ENCODE assay signal across 13 cellular contexts in the genomic region with DNA sequence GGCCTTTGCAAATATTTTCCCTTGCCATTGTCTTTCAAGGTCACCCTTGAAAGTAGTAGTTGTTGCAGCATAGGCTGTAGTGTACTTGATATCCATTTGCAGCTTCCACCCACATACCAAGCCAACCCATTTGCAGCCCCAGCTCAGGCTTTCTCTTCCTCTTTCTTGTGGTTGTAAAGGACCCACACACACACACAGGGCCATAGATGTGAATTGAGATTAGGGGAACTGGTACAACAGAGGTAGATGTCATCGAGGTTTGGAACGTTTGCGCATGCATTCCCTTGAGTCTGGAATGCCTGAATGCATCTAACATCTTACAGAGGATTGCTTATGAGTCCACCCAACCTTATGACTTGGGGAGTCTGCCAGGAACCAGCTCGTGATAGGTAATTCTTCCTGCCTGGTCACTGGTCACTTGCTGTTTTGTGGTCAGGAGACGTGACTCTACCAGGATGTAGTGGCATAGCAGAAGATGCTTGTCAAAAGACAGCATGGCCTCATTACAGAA.
DNase-seq lines count a peak whose midpoint lies in the region; ATAC-seq lines count a peak whose summit lies in the region.
"Had no signal": no experiment of that assay in that cellular context is flagged by ENCODE, and none has a peak within 500 bp of the region (broad histone marks: within the 10 kb centered on the region; RNA-seq: fewer than 3 reads in every experiment).

No MANE protein-coding gene starts in this region.

- no peak overlapping the region for H3K27ac ChIP-seq in naive thymus-derived CD4-positive, alpha-beta T cell (ENCODE audit: low read depth, low read length)
- H3K27ac ChIP-seq: HL-60, lower lobe of right lung, thoracic aorta had no signal

- H3K27me3 Mint-ChIP-seq in naive thymus-derived CD4-positive, alpha-beta T cell: peaks cover 4 to 13% (median 10%) of the 10 kb centered on the region in 5 donors
- H3K27me3 Mint-ChIP-seq in stimulated activated naive CD8-positive, alpha-beta T cell treated with anti-CD3 and anti-CD28 coated beads, Interleukin-15, amount 100 ng/mL, for 72 hours: peaks cover 12% of the 10 kb centered on the region

- ATAC-seq in GM19023 (IDR thresholded peaks at IDR 0.05; ENCODE audit: unreplicated experiment) (peak; percentile 96), HG02678 (IDR thresholded peaks at IDR 0.05; ENCODE audit: unreplicated experiment) (peak; percentile 94), HG03565 (IDR thresholded peaks at IDR 0.05; ENCODE audit: unreplicated experiment) (peak; percentile 95)
- peak; percentile 68 for ATAC-seq in naive thymus-derived CD4-positive, alpha-beta T cell
- no peak for ATAC-seq in stimulated activated naive CD8-positive, alpha-beta T cell treated with anti-CD3 and anti-CD28 coated beads, Interleukin-15, amount 100 ng/mL, for 72 hours

- no peaks in the 10 kb centered on the region for H3K36me3 ChIP-seq in naive thymus-derived CD4-positive, alpha-beta T cell (ENCODE audit: control insufficient read depth in 2 of 3, insufficient read depth in 3 of 3, low read length in 3 of 3)
- H3K36me3 ChIP-seq: lower lobe of right lung, thoracic aorta had no signal

- H3K4me3 ChIP-seq in naive thymus-derived CD4-positive, alpha-beta T cell (ENCODE audit: low read length): no peak overlapping the region
- H3K4me3 ChIP-seq: lower lobe of right lung, thoracic aorta had no signal

- no peaks in the 10 kb centered on the region for H3K4me1 ChIP-seq in naive thymus-derived CD4-positive, alpha-beta T cell (ENCODE audit: control insufficient read depth in 2 of 2, insufficient read depth in 2 of 2, low read length in 2 of 2)
- H3K4me1 ChIP-seq: lower lobe of right lung had no signal

- POLR2A ChIA-PET in naive thymus-derived CD4-positive, alpha-beta T cell (lab: Charles Lee): no interaction called here

- DNase-seq in naive thymus-derived CD4-positive, alpha-beta T cell: no peak
- no peak for DNase-seq in NK-92 treated with Interleukin-12 subunit alpha and Interleukin-12 subunit beta, amount 100 ng/mL, for 24 hours (lab: John Stamatoyannopoulos, UW)
- DNase-seq in stimulated activated naive CD8-positive, alpha-beta T cell treated with anti-CD3 and anti-CD28 coated beads, Interleukin-15, amount 100 ng/mL, for 72 hours: no peak
- DNase-seq in middle frontal gyrus (ENCODE audit: extremely low spot score, low spot score): no peak
- DNase-seq in activated gamma-delta T cell (lab: John Stamatoyannopoulos, UW): no peak
- DNase-seq: DMS53, lower lobe of right lung, NCI-H510A treated with DMSO at 0.1 percent for 48 hours had no signal

- H3K9me3 Mint-ChIP-seq in naive thymus-derived CD4-positive, alpha-beta T cell: peaks cover 0 to 5% (median 0%) of the 10 kb centered on the region in 11 donors
- H3K9me3 Mint-ChIP-seq in stimulated activated naive CD8-positive, alpha-beta T cell treated with anti-CD3 and anti-CD28 coated beads, Interleukin-15, amount 100 ng/mL, for 72 hours: no peaks in the 10 kb centered on the region

- no peaks in the 10 kb centered on the region for H3K27me3 ChIP-seq in naive thymus-derived CD4-positive, alpha-beta T cell (ENCODE audit: control insufficient read depth in 2 of 2, insufficient read depth in 2 of 2, low read length in 2 of 2)

- peaks cover 0 to 8% (median 4%) of the 10 kb centered on the region in 5 donors for H3K36me3 Mint-ChIP-seq in naive thymus-derived CD4-positive, alpha-beta T cell

- H3K27ac Mint-ChIP-seq in naive thymus-derived CD4-positive, alpha-beta T cell: no peak overlapping the region
- no peak overlapping the region for H3K27ac Mint-ChIP-seq in stimulated activated naive CD8-positive, alpha-beta T cell treated with anti-CD3 and anti-CD28 coated beads, Interleukin-15, amount 100 ng/mL, for 72 hours

- no peaks in the 10 kb centered on the region for H3K9me3 ChIP-seq in naive thymus-derived CD4-positive, alpha-beta T cell (ENCODE audit: control insufficient read depth in 2 of 3, low read length in 3 of 3)
- H3K9me3 ChIP-seq: lower lobe of right lung, thoracic aorta had no signal

- peaks cover 0 to 4% (median 0%) of the 10 kb centered on the region in 7 donors for H3K4me1 Mint-ChIP-seq in naive thymus-derived CD4-positive, alpha-beta T cell
- H3K4me1 Mint-ChIP-seq in stimulated activated naive CD8-positive, alpha-beta T cell treated with anti-CD3 and anti-CD28 coated beads, Interleukin-15, amount 100 ng/mL, for 72 hours: peaks cover 17% of the 10 kb centered on the region

- intact Hi-C loops in naive thymus-derived CD4-positive, alpha-beta T cell (cut with micrococcal nuclease): no loop called here

- CTCF ChIA-PET in naive thymus-derived CD4-positive, alpha-beta T cell (lab: Charles Lee): no interaction called here

- no peak overlapping the region for H3K4me3 Mint-ChIP-seq in naive thymus-derived CD4-positive, alpha-beta T cell
- no peak overlapping the region for H3K4me3 Mint-ChIP-seq in stimulated activated naive CD8-positive, alpha-beta T cell treated with anti-CD3 and anti-CD28 coated beads, Interleukin-15, amount 100 ng/mL, for 72 hours
